In the genomic region with DNA sequence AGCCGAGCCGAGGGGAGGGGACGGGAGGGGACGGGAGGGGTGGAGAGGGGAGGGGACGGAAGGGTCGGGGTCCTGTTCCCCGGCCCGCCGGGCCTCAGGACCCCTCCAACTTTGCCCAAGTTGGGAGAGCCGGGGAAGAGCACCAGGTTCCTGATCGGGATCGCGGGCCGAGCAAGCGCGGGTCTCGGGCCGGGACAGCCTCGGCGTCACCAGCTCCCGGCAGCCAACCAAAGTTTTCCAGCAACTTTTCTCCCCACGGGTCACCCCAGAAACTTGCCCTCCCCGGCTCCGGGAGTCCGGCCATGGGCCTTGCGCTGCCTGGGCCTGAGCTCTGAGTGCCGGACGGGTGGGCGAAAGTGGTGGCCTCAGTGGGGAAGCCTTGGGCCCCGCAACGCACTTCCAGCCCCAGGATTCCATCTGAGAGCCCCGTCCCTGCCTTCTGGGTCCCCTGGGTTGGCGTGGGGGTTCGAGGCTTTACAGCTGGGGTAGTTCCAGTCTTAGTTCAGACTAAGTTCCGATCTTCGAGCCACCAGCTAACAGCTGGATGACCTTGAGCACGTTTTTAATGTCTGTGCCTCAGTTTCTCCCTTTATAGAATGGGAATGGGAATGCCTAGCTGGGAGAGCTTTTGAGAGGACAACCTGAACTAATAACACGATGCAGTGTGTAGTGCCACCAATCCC, we compare ENCODE assay signal across 8 cellular contexts. TPM values are rescaled to one million over a fixed set of nuclear protein-coding genes. Genes with fewer than 3 reads are reported as not detected.
DNase-seq lines count a peak whose midpoint lies in the region; ATAC-seq and FAIRE-seq lines count a peak whose summit lies in the region.

No MANE protein-coding gene starts in this region.

- intact Hi-C loops in activated CD4-positive, alpha-beta T cell treated with anti-CD3 and anti-CD28 coated beads for 36 hours (cut with DNase I, micrococcal nuclease) = loop anchor here (1.0 to 10.0 kb wide), 19 partner anchors 39 to 1540 kb away; partner anchors contain the start of genes CDCA8 (in 2 of the 2), MTF1 (in 2 of the 2), SNIP1 (in 2 of the 2) and AGO3 (in 1 of the 2)

- DNase-seq in activated CD4-positive, alpha-beta T cell treated with anti-CD3 and anti-CD28 coated beads for 36 hours = peak; percentile 48
- no peak for DNase-seq in activated CD4-positive, alpha-beta T cell treated with anti-CD3 and anti-CD28 coated beads, Interleukin-2, amount 50 U/mL, for 1 hour
- DNase-seq in SJCRH30 (peak in 1 of 2 experiments; percentile 50), NCI-H1048 (lab: John Stamatoyannopoulos, UW) (no peak), urothelium cell line (ENCODE audit: low spot score) (no peak)
- DNase-seq in effector CD4-positive, alpha-beta T cell = peak; percentile 7

- no peaks in the 10 kb centered on the region for H3K27me3 Mint-ChIP-seq in activated CD4-positive, alpha-beta T cell treated with anti-CD3 and anti-CD28 coated beads for 36 hours

- H3K27ac Mint-ChIP-seq in activated CD4-positive, alpha-beta T cell treated with anti-CD3 and anti-CD28 coated beads for 36 hours = peak overlapping the region; percentile 98

- POLR2A ChIA-PET in activated CD4-positive, alpha-beta T cell treated with anti-CD3 and anti-CD28 coated beads for 36 hours (lab: Charles Lee) = interaction anchor here (0.8 to 4.6 kb wide), 5 partner anchors 9 to 216 kb away, joined by 3 to 30 read pairs (median 7); partner anchors contain the start of gene MEAF6

- peak overlapping the region; percentile 33 for H3K27ac ChIP-seq in SJCRH30

- H3K4me3 ChIP-seq in SJCRH30 = peak overlapping the region; percentile 77
- peak overlapping the region; percentile 98 for H3K4me3 ChIP-seq in mucosa of stomach (ENCODE audit: low read length)

- H3K4me3 Mint-ChIP-seq in activated CD4-positive, alpha-beta T cell treated with anti-CD3 and anti-CD28 coated beads for 36 hours = peak overlapping the region; percentile 95

- CTCF ChIA-PET in activated CD4-positive, alpha-beta T cell treated with anti-CD3 and anti-CD28 coated beads for 36 hours (lab: Charles Lee) = interaction anchor here (1.1 to 2.0 kb wide), 5 partner anchors 9 to 40 kb away, joined by 3 to 16 read pairs (median 6); partner anchors contain the start of gene MEAF6

- no peak for ATAC-seq in activated CD4-positive, alpha-beta T cell treated with anti-CD3 and anti-CD28 coated beads for 36 hours
- no peak for ATAC-seq in GM18909 (IDR thresholded peaks at IDR 0.05; ENCODE audit: poor library complexity, unreplicated experiment)

- H3K9me3 ChIP-seq in SJCRH30 (replicated peaks) (no peaks in the 10 kb centered on the region), mucosa of stomach (ENCODE audit: control insufficient read depth, low read length) (no peaks in the 10 kb centered on the region)

- no peak for FAIRE-seq in urothelium cell line (lab: Jason Lieb, UNC)

- peaks cover 36% of the 10 kb centered on the region for H3K4me1 Mint-ChIP-seq in activated CD4-positive, alpha-beta T cell treated with anti-CD3 and anti-CD28 coated beads for 36 hours

- no peaks in the 10 kb centered on the region for H3K9me3 Mint-ChIP-seq in activated CD4-positive, alpha-beta T cell treated with anti-CD3 and anti-CD28 coated beads for 36 hours (ENCODE audit: low read depth)

- H3K9ac ChIP-seq in mucosa of stomach (ENCODE audit: low read length) = peak overlapping the region; percentile 99

- peaks cover 7% of the 10 kb centered on the region for H3K36me3 ChIP-seq in SJCRH30
- peaks cover 17% of the 10 kb centered on the region for H3K36me3 ChIP-seq in mucosa of stomach (ENCODE audit: control insufficient read depth, insufficient read depth, low read length)

- peaks cover 49% of the 10 kb centered on the region for H3K36me3 Mint-ChIP-seq in activated CD4-positive, alpha-beta T cell treated with anti-CD3 and anti-CD28 coated beads for 36 hours (ENCODE audit: low read depth)

- H3K27me3 ChIP-seq in SJCRH30 (no peaks in the 10 kb centered on the region), mucosa of stomach (ENCODE audit: control insufficient read depth, insufficient read depth, low read length) (no peaks in the 10 kb centered on the region)

- H3K4me1 ChIP-seq in SJCRH30 = peaks cover 55% of the 10 kb centered on the region
- H3K4me1 ChIP-seq in mucosa of stomach (ENCODE audit: control insufficient read depth, insufficient read depth, low read length) = peaks cover 58% of the 10 kb centered on the region

RNA-seq across cellular contexts. Expression of gene ZC3H12A, which starts 0.5 kb away (rescaled TPM):
- 10 to 100 TPM; 29.7 to 31.2 TPM for total RNA-seq in activated CD4-positive, alpha-beta T cell treated with anti-CD3 and anti-CD28 coated beads for 36 hours
- total RNA-seq in SJCRH30 (2014; rRNA removed; shearing (Covaris generic)) = 5.1 and 7.7 TPM in 2 replicates

RNA-seq across cellular contexts. Expression of gene MEAF6, which starts 39.7 kb away (rescaled TPM):
- total RNA-seq in activated CD4-positive, alpha-beta T cell treated with anti-CD3 and anti-CD28 coated beads for 36 hours = 10 to 100 TPM; 66.8 to 72.2 TPM
- total RNA-seq in SJCRH30 (2014; rRNA removed; shearing (Covaris generic)) = 71.1 and 82.3 TPM in 2 replicates

Comparison
In these comparisons a context has a peak if more than half of its experiments do, and no peak if none do; other contexts are left out.
1. DNase-seq: peak in activated CD4-positive, alpha-beta T cell treated with anti-CD3 and anti-CD28 coated beads for 36 hours (single experiment) and effector CD4-positive, alpha-beta T cell (single experiment); none in activated CD4-positive, alpha-beta T cell treated with anti-CD3 and anti-CD28 coated beads, Interleukin-2, amount 50 U/mL, for 1 hour (single experiment), NCI-H1048 (single experiment) and urothelium cell line (single experiment).